Comparison of ENCODE assay signal across 21 cellular contexts in the genomic region with DNA sequence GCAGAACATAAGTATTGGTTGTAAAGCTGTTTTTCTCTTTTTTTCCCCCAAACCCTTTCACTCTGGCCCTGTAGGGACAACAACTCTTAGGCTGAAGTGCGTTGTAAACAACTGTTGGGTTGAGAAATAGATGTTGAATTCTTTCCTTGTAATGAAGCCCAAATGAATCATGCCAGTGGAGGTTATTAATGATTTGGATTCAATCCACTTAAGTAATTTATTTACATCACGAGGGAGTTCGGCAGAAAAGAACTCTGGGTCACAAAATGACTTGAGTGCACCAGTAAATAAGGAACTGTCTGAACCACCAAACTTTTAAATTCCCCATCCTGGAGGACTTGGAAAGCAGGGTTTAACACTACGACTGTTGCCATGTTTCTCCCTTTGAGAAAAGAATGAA.
DNase-seq lines count a peak whose midpoint lies in the region; ATAC-seq, FAIRE-seq and TF ChIP-seq lines count a peak whose summit lies in the region.
"Had no signal": no experiment of that assay in that cellular context is flagged by ENCODE, and none has a peak within 500 bp of the region (broad histone marks: within the 10 kb centered on the region; RNA-seq: fewer than 3 reads in every experiment).

No MANE protein-coding gene starts in this region.

- H3K4me1 ChIP-seq in breast epithelium (no peaks in the 10 kb centered on the region), mammary epithelial cell (ENCODE audit: insufficient read depth, low read length) (no peaks in the 10 kb centered on the region), esophagus squamous epithelium (peaks cover 0 to 72% (median 15%) of the 10 kb centered on the region in 3 donors), neural progenitor cell (peaks cover 13% of the 10 kb centered on the region), urinary bladder (ENCODE audit: insufficient read depth) (peaks cover 2% of the 10 kb centered on the region)
- H3K4me1 ChIP-seq: testis had no signal

- FAIRE-seq in GM12892 (lab: Jason Lieb, UNC) = no peak

- H3K4me2 ChIP-seq in mammary epithelial cell (ENCODE audit: insufficient read depth, low read depth, low read length) (no peak overlapping the region), neural progenitor cell (no peak overlapping the region)
- H3K4me2 ChIP-seq: GM23338, smooth muscle cell had no signal

- WGBS in mammary epithelial cell (ENCODE audit: low coverage, missing lambda C conversion rate) = 75% methylated on average over 4 of the region's 4 CpGs
- 21 to 58% methylated on average over 4 of the region's 4 CpGs for WGBS in esophagus squamous epithelium, 2 donors
- 36% methylated on average over 4 of the region's 4 CpGs for WGBS in urinary bladder

- peaks cover 7% of the 10 kb centered on the region for H3F3A ChIP-seq in neural progenitor cell (ENCODE audit: low read depth)

- H3K9me3 Mint-ChIP-seq in neural progenitor cell = peaks cover 2% of the 10 kb centered on the region
- H3K9me3 Mint-ChIP-seq: activated naive CD8-positive, alpha-beta T cell treated with anti-CD3 and anti-CD28 coated beads, Interleukin-2, amount 50 U/mL, for 24 hours; GM23338 had no signal

- peaks cover 9% of the 10 kb centered on the region for H3K36me3 Mint-ChIP-seq in neural progenitor cell

- H3K4me3 ChIP-seq in breast epithelium (no peak overlapping the region), mammary epithelial cell (replicated peaks in 1 of 3; ENCODE audit: insufficient read depth in 1 of 3, low read depth in 2 of 3, low read length in 3 of 3) (no peak overlapping the region), esophagus squamous epithelium (peak overlapping the region in 2 of 4 donors; percentile 13 to 41), neural progenitor cell (no peak overlapping the region), urinary bladder (ENCODE audit: low read depth, low read length) (peak overlapping the region; percentile 17)
- H3K4me3 ChIP-seq: GM23338, mucosa of descending colon, smooth muscle cell, testis had no signal

- no peaks in the 10 kb centered on the region for H3K27me3 Mint-ChIP-seq in neural progenitor cell (ENCODE audit: insufficient read depth, low read depth)

- H3K36me3 ChIP-seq in breast epithelium = no peaks in the 10 kb centered on the region
- H3K36me3 ChIP-seq in mammary epithelial cell (ENCODE audit: insufficient read depth, low read length) = no peaks in the 10 kb centered on the region
- H3K36me3 ChIP-seq in esophagus squamous epithelium = no peaks in the 10 kb centered on the region
- no peaks in the 10 kb centered on the region for H3K36me3 ChIP-seq in neural progenitor cell
- no peaks in the 10 kb centered on the region for H3K36me3 ChIP-seq in urinary bladder (ENCODE audit: insufficient read depth)

- intact Hi-C loops in breast epithelium (cut with DNase I; ENCODE audit: low total_unique reads) = no loop called here
- intact Hi-C loops in mammary epithelial cell (cut with micrococcal nuclease) = no loop called here
- intact Hi-C loops in esophagus squamous epithelium (cut with DNase I) = no loop called here

- H4K20me1 ChIP-seq in mammary epithelial cell (ENCODE audit: insufficient read depth, low read length) (no peaks in the 10 kb centered on the region), neural progenitor cell (ENCODE audit: low read depth) (no peaks in the 10 kb centered on the region)

- CTCF ChIA-PET in mammary epithelial cell (lab: Charles Lee; ENCODE audit: low non-redundant PET) = no interaction called here

- no peak for ATAC-seq in HG02763 (IDR thresholded peaks at IDR 0.05; ENCODE audit: unreplicated experiment)
- ATAC-seq: activated CD4-positive, alpha-beta T cell treated with anti-CD3 and anti-CD28 coated beads for 36 hours; activated naive CD8-positive, alpha-beta T cell treated with anti-CD3 and anti-CD28 coated beads, Interleukin-2, amount 50 U/mL, for 24 hours; GM23338; mucosa of descending colon had no signal

- H3K27ac Mint-ChIP-seq in neural progenitor cell = peak overlapping the region; percentile 6
- H3K27ac Mint-ChIP-seq: activated CD4-positive, alpha-beta T cell treated with anti-CD3 and anti-CD28 coated beads for 36 hours; activated naive CD8-positive, alpha-beta T cell treated with anti-CD3 and anti-CD28 coated beads, Interleukin-2, amount 50 U/mL, for 24 hours; GM23338 had no signal

- H3K79me2 ChIP-seq in mammary epithelial cell (ENCODE audit: insufficient read depth, low read length) (no peaks in the 10 kb centered on the region), neural progenitor cell (ENCODE audit: low read depth) (no peaks in the 10 kb centered on the region)

- TF ChIP-seq POLR2A in breast epithelium (IDR thresholded peaks at IDR 0.05) (no peak), esophagus squamous epithelium (IDR thresholded peaks at IDR 0.05) (no peak), GM12892 (IDR thresholded peaks at IDR 0.05; ENCODE audit: low read depth, low read length) (no peak)

- no peak overlapping the region for H3K4me3 Mint-ChIP-seq in neural progenitor cell
- H3K4me3 Mint-ChIP-seq: activated CD4-positive, alpha-beta T cell treated with anti-CD3 and anti-CD28 coated beads for 36 hours; activated naive CD8-positive, alpha-beta T cell treated with anti-CD3 and anti-CD28 coated beads, Interleukin-2, amount 50 U/mL, for 24 hours; GM23338 had no signal

- H3K4me1 Mint-ChIP-seq in neural progenitor cell = peaks cover 33% of the 10 kb centered on the region
- H3K4me1 Mint-ChIP-seq: activated CD4-positive, alpha-beta T cell treated with anti-CD3 and anti-CD28 coated beads for 36 hours; activated naive CD8-positive, alpha-beta T cell treated with anti-CD3 and anti-CD28 coated beads, Interleukin-2, amount 50 U/mL, for 24 hours had no signal

- H3K27me3 ChIP-seq in breast epithelium (no peaks in the 10 kb centered on the region), mammary epithelial cell (ENCODE audit: insufficient read depth, low read length) (no peaks in the 10 kb centered on the region), esophagus squamous epithelium (no peaks in the 10 kb centered on the region), neural progenitor cell (no peaks in the 10 kb centered on the region)
- H3K27me3 ChIP-seq: testis had no signal

- in situ Hi-C loops in mammary epithelial cell (cut with MboI; ENCODE audit: low sequenced_read_pairs in 2 of 2) = no loop called here

- BruUV-seq in mammary epithelial cell (replicated peaks; lab: Mats Ljungman, UMichigan) = no TSS peak

- H2AFZ ChIP-seq in mammary epithelial cell (ENCODE audit: low read depth, low read length) (no peak overlapping the region), neural progenitor cell (replicated peaks) (no peak overlapping the region)
- H2AFZ ChIP-seq: GM23338 had no signal

- H3K27ac ChIP-seq in breast epithelium (peak overlapping the region; percentile 43 to 77), mammary epithelial cell (ENCODE audit: insufficient read depth, low read depth, low read length) (no peak overlapping the region), esophagus squamous epithelium (peak overlapping the region in 3 of 4 donors; percentile 64 to 81 (median 81)), neural progenitor cell (no peak overlapping the region), urinary bladder (ENCODE audit: low read depth) (no peak overlapping the region)
- H3K27ac ChIP-seq: 22Rv1, testis had no signal

- no peak for TF ChIP-seq CTCF in breast epithelium (IDR thresholded peaks at IDR 0.05)
- TF ChIP-seq CTCF in mammary epithelial cell (conservative IDR thresholded peaks at IDR 0.05 in 1 of 2, IDR thresholded peaks at IDR 0.05 in 1 of 2; ENCODE audit: extremely low read depth in 1 of 2, insufficient read depth in 1 of 2, low read depth in 1 of 2, low read length in 2 of 2) = no peak
- no peak for TF ChIP-seq CTCF in esophagus squamous epithelium (IDR thresholded peaks at IDR 0.05)
- no peak for TF ChIP-seq CTCF in neural progenitor cell (IDR thresholded peaks at IDR 0.05)

- no peak overlapping the region for H3K9ac ChIP-seq in mammary epithelial cell (ENCODE audit: insufficient read depth, low read length)
- H3K9ac ChIP-seq in neural progenitor cell = no peak overlapping the region

- no peaks in the 10 kb centered on the region for H3K9me3 ChIP-seq in breast epithelium
- H3K9me3 ChIP-seq in mammary epithelial cell (replicated peaks; ENCODE audit: insufficient read depth, low read length) = no peaks in the 10 kb centered on the region
- no peaks in the 10 kb centered on the region for H3K9me3 ChIP-seq in esophagus squamous epithelium
- no peaks in the 10 kb centered on the region for H3K9me3 ChIP-seq in neural progenitor cell (ENCODE audit: low read depth)
- H3K9me3 ChIP-seq: mucosa of descending colon, testis had no signal

- dilution Hi-C loops in mammary epithelial cell (cut with HindIII; ENCODE audit: low sequenced_read_pairs) = no loop called here

- DNase-seq in breast epithelium (ENCODE audit: low spot score in 2 of 2) = no peak
- no peak for DNase-seq in mammary epithelial cell
- no peak for DNase-seq in esophagus squamous epithelium (lab: John Stamatoyannopoulos, UW)
- DNase-seq in neural progenitor cell (ENCODE audit: low spot score) = no peak
- no peak for DNase-seq in NCI-H1930 (lab: John Stamatoyannopoulos, UW)
- no peak for DNase-seq in GM12892 (ENCODE audit: insufficient read length)
- DNase-seq: activated CD4-positive, alpha-beta T cell treated with anti-CD3 and anti-CD28 coated beads for 36 hours; activated naive CD8-positive, alpha-beta T cell treated with anti-CD3 and anti-CD28 coated beads, Interleukin-2, amount 50 U/mL, for 24 hours; central memory CD4-positive, alpha-beta T cell; DMS53; mucosa of descending colon; NCI-H1694; NCI-H345; RPMI8226; stimulated activated CD4-positive, alpha-beta T cell treated with anti-CD3 and anti-CD28 coated beads, Interleukin-4, amount 100 ng/mL, for 4 hours; testis had no signal

Comparison
In these comparisons a context has a peak if more than half of its experiments do, and no peak if none do; other contexts are left out.
1. H3K27ac ChIP-seq: peak in breast epithelium (2 of 2) and esophagus squamous epithelium (3 of 4); none in mammary epithelial cell (single experiment), neural progenitor cell (single experiment) and urinary bladder (single experiment).